In the genomic region with DNA sequence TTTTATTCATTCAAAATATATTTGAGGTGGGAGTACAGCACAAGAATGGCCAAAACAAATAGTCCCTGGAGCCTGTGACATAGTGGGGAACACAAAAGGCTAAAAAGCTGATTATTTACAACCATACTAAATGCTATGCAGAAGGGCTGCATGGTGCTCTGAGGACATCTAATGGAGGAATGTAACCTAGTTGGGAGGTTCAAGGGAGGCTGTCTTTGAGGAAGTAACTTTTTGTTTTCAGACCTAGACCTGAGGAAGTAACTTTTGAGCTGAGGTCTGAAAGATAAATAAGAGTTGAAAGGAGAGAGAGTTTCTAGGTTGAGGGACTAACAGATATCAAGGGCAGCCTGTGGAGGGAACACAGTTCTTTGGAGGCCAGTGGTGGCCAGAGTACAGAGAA, we compare ENCODE assay signal across 8 cellular contexts. TPM values are rescaled to one million over a fixed set of nuclear protein-coding genes. Genes with fewer than 3 reads are reported as not detected.
DNase-seq lines count a peak whose midpoint lies in the region; ATAC-seq, FAIRE-seq and TF ChIP-seq lines count a peak whose summit lies in the region.

No MANE protein-coding gene starts in this region.

- TF ChIP-seq RAD21 in Ishikawa (IDR thresholded peaks at IDR 0.05; ENCODE audit: low read depth), result peak; percentile 86

- H3K27ac Mint-ChIP-seq in naive B cell, result no peak overlapping the region

- peak; percentile 38 for DNase-seq in stimulated activated CD4-positive, alpha-beta T cell treated with anti-CD3 and anti-CD28 coated beads, Interleukin-4, amount 100 ng/mL, for 24 hours
- no peak for DNase-seq in stimulated activated CD4-positive, alpha-beta T cell treated with anti-CD3 and anti-CD28 coated beads, Interleukin-2, amount 100 ng/mL, for 24 hours
- DNase-seq in T follicular helper cell (ENCODE audit: low read depth) (peak; percentile 25), naive B cell (peak; percentile 58)
- no peak for DNase-seq in activated effector memory CD4-positive, alpha-beta T cell treated with anti-CD3 and anti-CD28 coated beads, Interleukin-2, amount 50 U/mL, for 16 hours

- peaks cover 7 to 9% (median 7%) of the 10 kb centered on the region in 3 donors for H3K4me1 Mint-ChIP-seq in naive B cell

- H3K27me3 Mint-ChIP-seq in naive B cell, result no peaks in the 10 kb centered on the region

- no peaks in the 10 kb centered on the region for H3K9me3 Mint-ChIP-seq in naive B cell

- peak; percentile 77 for ATAC-seq in GM21529 (IDR thresholded peaks at IDR 0.05; ENCODE audit: unreplicated experiment)
- peak; percentile 98 for ATAC-seq in naive B cell (ENCODE audit: low read depth in 2 of 2)

- TF ChIP-seq EP300 in Ishikawa (IDR thresholded peaks at IDR 0.05; ENCODE audit: borderline replicate concordance), result no peak

- FAIRE-seq in endometrium (lab: Jason Lieb, UNC), result peak; percentile 69

- no peaks in the 10 kb centered on the region for H3K36me3 Mint-ChIP-seq in naive B cell

- no peak overlapping the region for H3K4me3 Mint-ChIP-seq in naive B cell

TF ChIP-seq in Ishikawa, 13 proteins besides CTCF, POLR2A, EP300 and RAD21:
- TF ChIP-seq CREB1 (IDR thresholded peaks at IDR 0.05; ENCODE audit: low read depth), result no peak

RNA-seq across cellular contexts. Expression of a gene that starts 34.8 kb away (rescaled TPM):
- 10 to 100 TPM; 23.8 to 61.4 (median 49.6) TPM for polyA plus RNA-seq in naive B cell (ENCODE audit: low read depth in 6 of 6)

Comparison
In these comparisons a context has a peak if more than half of its experiments do, and no peak if none do; other contexts are left out.
1. DNase-seq: peak in stimulated activated CD4-positive, alpha-beta T cell treated with anti-CD3 and anti-CD28 coated beads, Interleukin-4, amount 100 ng/mL, for 24 hours (single experiment), T follicular helper cell (single experiment) and naive B cell (single experiment); none in stimulated activated CD4-positive, alpha-beta T cell treated with anti-CD3 and anti-CD28 coated beads, Interleukin-2, amount 100 ng/mL, for 24 hours (0 of 2) and activated effector memory CD4-positive, alpha-beta T cell treated with anti-CD3 and anti-CD28 coated beads, Interleukin-2, amount 50 U/mL, for 16 hours (single experiment).